1 cellular context compared by ENCODE assay signal in the genomic region with DNA sequence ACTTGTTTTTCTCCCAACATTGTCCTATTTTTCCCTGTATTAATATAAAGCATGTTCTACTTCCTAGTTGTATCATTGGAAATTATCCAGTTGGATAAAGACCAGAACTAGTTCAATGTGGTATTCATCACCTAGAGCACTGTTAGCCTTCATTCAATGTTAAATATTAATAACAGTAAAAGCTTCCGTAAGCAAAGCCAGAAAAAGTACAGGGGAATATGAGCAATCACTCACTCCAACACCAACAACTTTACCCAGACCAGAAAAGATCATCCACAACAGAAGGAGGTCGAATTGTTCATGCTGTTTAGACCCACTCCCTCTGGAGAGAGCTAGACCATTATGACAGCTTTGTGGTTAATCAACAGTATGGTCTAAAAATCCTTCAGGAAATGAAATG.
TF ChIP-seq lines count a peak whose summit lies in the region.

No MANE protein-coding gene starts in this region.

TF ChIP-seq in WTC11, 78 proteins besides CTCF, POLR2A, EP300 and RAD21 (continued from another document):
- TF ChIP-seq, protein P1, sequence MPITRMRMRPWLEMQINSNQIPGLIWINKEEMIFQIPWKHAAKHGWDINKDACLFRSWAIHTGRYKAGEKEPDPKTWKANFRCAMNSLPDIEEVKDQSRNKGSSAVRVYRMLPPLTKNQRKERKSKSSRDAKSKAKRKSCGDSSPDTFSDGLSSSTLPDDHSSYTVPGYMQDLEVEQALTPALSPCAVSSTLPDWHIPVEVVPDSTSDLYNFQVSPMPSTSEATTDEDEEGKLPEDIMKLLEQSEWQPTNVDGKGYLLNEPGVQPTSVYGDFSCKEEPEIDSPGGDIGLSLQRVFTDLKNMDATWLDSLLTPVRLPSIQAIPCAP (CRISPR knock-in tag; IDR thresholded peaks at IDR 0.05): no peak
- TF ChIP-seq, protein P2, sequence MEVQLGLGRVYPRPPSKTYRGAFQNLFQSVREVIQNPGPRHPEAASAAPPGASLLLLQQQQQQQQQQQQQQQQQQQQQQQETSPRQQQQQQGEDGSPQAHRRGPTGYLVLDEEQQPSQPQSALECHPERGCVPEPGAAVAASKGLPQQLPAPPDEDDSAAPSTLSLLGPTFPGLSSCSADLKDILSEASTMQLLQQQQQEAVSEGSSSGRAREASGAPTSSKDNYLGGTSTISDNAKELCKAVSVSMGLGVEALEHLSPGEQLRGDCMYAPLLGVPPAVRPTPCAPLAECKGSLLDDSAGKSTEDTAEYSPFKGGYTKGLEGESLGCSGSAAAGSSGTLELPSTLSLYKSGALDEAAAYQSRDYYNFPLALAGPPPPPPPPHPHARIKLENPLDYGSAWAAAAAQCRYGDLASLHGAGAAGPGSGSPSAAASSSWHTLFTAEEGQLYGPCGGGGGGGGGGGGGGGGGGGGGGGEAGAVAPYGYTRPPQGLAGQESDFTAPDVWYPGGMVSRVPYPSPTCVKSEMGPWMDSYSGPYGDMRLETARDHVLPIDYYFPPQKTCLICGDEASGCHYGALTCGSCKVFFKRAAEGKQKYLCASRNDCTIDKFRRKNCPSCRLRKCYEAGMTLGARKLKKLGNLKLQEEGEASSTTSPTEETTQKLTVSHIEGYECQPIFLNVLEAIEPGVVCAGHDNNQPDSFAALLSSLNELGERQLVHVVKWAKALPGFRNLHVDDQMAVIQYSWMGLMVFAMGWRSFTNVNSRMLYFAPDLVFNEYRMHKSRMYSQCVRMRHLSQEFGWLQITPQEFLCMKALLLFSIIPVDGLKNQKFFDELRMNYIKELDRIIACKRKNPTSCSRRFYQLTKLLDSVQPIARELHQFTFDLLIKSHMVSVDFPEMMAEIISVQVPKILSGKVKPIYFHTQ (CRISPR knock-in tag; IDR thresholded peaks at IDR 0.05): no peak
- TF ChIP-seq TP53 (CRISPR knock-in tag; IDR thresholded peaks at IDR 0.05) (no peak), KAT7 (CRISPR knock-in tag; IDR thresholded peaks at IDR 0.05; ENCODE audit: borderline replicate concordance) (no peak), CREM (CRISPR knock-in tag; IDR thresholded peaks at IDR 0.05) (no peak), NFYB (CRISPR knock-in tag; conservative IDR thresholded peaks at IDR 0.05; ENCODE audit: low read depth) (no peak), NR1H2 (CRISPR knock-in tag; IDR thresholded peaks at IDR 0.05) (no peak), RELA (CRISPR knock-in tag; IDR thresholded peaks at IDR 0.05; ENCODE audit: borderline replicate concordance) (no peak), EMX1 (CRISPR knock-in tag; IDR thresholded peaks at IDR 0.05) (no peak), CBFB (CRISPR knock-in tag; IDR thresholded peaks at IDR 0.05; ENCODE audit: low read depth) (no peak)
- TF ChIP-seq, protein P3, sequence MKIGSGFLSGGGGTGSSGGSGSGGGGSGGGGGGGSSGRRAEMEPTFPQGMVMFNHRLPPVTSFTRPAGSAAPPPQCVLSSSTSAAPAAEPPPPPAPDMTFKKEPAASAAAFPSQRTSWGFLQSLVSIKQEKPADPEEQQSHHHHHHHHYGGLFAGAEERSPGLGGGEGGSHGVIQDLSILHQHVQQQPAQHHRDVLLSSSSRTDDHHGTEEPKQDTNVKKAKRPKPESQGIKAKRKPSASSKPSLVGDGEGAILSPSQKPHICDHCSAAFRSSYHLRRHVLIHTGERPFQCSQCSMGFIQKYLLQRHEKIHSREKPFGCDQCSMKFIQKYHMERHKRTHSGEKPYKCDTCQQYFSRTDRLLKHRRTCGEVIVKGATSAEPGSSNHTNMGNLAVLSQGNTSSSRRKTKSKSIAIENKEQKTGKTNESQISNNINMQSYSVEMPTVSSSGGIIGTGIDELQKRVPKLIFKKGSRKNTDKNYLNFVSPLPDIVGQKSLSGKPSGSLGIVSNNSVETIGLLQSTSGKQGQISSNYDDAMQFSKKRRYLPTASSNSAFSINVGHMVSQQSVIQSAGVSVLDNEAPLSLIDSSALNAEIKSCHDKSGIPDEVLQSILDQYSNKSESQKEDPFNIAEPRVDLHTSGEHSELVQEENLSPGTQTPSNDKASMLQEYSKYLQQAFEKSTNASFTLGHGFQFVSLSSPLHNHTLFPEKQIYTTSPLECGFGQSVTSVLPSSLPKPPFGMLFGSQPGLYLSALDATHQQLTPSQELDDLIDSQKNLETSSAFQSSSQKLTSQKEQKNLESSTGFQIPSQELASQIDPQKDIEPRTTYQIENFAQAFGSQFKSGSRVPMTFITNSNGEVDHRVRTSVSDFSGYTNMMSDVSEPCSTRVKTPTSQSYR (CRISPR knock-in tag; IDR thresholded peaks at IDR 0.05): no peak
- TF ChIP-seq, protein P4, sequence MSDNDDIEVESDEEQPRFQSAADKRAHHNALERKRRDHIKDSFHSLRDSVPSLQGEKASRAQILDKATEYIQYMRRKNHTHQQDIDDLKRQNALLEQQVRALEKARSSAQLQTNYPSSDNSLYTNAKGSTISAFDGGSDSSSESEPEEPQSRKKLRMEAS (CRISPR knock-in tag; IDR thresholded peaks at IDR 0.05): no peak
- TF ChIP-seq, protein P5, sequence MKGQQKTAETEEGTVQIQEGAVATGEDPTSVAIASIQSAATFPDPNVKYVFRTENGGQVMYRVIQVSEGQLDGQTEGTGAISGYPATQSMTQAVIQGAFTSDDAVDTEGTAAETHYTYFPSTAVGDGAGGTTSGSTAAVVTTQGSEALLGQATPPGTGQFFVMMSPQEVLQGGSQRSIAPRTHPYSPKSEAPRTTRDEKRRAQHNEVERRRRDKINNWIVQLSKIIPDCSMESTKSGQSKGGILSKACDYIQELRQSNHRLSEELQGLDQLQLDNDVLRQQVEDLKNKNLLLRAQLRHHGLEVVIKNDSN (CRISPR knock-in tag; IDR thresholded peaks at IDR 0.05): no peak
- TF ChIP-seq, protein P6, sequence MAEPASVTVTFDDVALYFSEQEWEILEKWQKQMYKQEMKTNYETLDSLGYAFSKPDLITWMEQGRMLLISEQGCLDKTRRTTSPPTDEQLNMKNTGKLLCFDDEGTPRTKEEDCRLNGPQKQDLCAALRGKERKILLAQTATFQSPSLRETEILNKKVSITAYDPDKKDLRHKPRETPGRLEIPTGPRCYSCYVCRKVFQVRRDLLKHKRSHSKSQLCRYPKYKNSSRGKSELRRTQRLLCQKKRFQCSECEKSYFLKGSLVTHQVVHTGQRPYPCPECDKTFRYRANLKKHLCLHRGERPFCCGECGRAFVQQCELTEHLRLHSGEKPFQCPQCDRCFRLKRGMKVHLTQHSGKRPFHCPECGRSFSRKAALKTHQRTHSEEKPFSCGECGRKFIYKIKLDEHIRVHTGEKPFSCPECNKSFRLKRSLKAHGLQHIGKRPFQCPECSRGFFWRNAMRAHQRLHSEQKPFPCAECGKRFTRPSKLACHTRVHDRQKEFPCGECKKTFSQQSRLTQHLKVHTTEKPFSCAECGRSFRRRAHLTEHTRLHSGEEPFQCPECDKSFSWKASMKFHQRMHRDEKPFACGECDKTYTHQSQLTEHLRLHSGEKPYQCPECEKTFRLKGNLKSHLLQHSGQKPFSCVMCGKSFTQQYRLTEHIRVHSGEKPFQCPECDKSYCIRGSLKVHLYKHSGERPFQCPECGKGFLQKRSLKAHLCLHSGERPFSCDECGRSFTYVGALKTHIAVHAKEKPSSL (CRISPR knock-in tag; conservative IDR thresholded peaks at IDR 0.05): no peak
- TF ChIP-seq, protein P7, sequence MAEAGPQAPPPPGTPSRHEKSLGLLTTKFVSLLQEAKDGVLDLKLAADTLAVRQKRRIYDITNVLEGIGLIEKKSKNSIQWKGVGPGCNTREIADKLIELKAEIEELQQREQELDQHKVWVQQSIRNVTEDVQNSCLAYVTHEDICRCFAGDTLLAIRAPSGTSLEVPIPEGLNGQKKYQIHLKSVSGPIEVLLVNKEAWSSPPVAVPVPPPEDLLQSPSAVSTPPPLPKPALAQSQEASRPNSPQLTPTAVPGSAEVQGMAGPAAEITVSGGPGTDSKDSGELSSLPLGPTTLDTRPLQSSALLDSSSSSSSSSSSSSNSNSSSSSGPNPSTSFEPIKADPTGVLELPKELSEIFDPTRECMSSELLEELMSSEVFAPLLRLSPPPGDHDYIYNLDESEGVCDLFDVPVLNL (CRISPR knock-in tag; IDR thresholded peaks at IDR 0.05; ENCODE audit: borderline replicate concordance, low read depth): no peak
TF ChIP-seq in WTC11: peak in this region for 0.
